24 cellular contexts compared by ENCODE assay signal in genomic region chr4:108555701-108556100, GRCh38.
"Had no signal": no experiment of that assay in that cellular context is flagged by ENCODE, and none has a peak within 500 bp of the region (broad histone marks: within the 10 kb centered on the region; RNA-seq: fewer than 3 reads in every experiment).

No MANE protein-coding gene starts in this region.

- H3K4me3 ChIP-seq: coronary artery, heart right ventricle, pancreas, thoracic aorta, transverse colon had no signal

- H3K9me3 ChIP-seq: pancreas, thoracic aorta, transverse colon had no signal

- H3K4me1 Mint-ChIP-seq: stimulated activated naive CD8-positive, alpha-beta T cell treated with anti-CD3 and anti-CD28 coated beads, Interleukin-15, amount 100 ng/mL, for 72 hours had no signal

- H3K36me3 ChIP-seq: heart right ventricle, pancreas, thoracic aorta, transverse colon had no signal

- H3K27me3 Mint-ChIP-seq: stimulated activated naive B cell treated with anti-CD40 and anti-IgM and Interleukin-4, amounts not matched to agents 10 μg/mL and 1 μg/mL and 100 μg/mL, for 72 hours; stimulated activated naive CD8-positive, alpha-beta T cell treated with anti-CD3 and anti-CD28 coated beads, Interleukin-15, amount 100 ng/mL, for 72 hours had no signal

- H3K4me1 ChIP-seq: pancreas, transverse colon had no signal

- DNase-seq: effector CD4-positive, alpha-beta T cell; endodermal cell; erythroblast; heart right ventricle; hypothalamus; kidney glomerular epithelial cell; mammary epithelial cell; natural killer cell; nucleus accumbens; pancreas; right cardiac atrium; stimulated activated CD4-positive, alpha-beta T cell treated with anti-CD3 and anti-CD28 coated beads, Interleukin-1b, Interleukin-23, amount 100 ng/mL, for 48 hours; stimulated activated CD4-positive, alpha-beta T cell treated with anti-CD3 and anti-CD28 coated beads, Interleukin-4, amount 100 ng/mL, for 4 hours; stimulated activated naive B cell treated with anti-CD40 and anti-IgM and Interleukin-4, amounts not matched to agents 10 μg/mL and 1 μg/mL and 100 μg/mL, for 72 hours; stimulated activated naive CD8-positive, alpha-beta T cell treated with anti-CD3 and anti-CD28 coated beads, Interleukin-15, amount 100 ng/mL, for 72 hours; substantia nigra; transverse colon had no signal

- H3K27me3 ChIP-seq: heart right ventricle, pancreas, transverse colon had no signal

- H3K27ac Mint-ChIP-seq: endodermal cell; natural killer cell; progenitor cell of endocrine pancreas; stimulated activated naive B cell treated with anti-CD40 and anti-IgM and Interleukin-4, amounts not matched to agents 10 μg/mL and 1 μg/mL and 100 μg/mL, for 72 hours had no signal

- FAIRE-seq: endothelial cell of umbilical vein, frontal cortex, islet of Langerhans, pancreas had no signal

- H3K9me3 Mint-ChIP-seq: endodermal cell, natural killer cell had no signal

- ATAC-seq: heart right ventricle; natural killer cell; pancreas; right cardiac atrium; stimulated activated naive CD8-positive, alpha-beta T cell treated with anti-CD3 and anti-CD28 coated beads, Interleukin-15, amount 100 ng/mL, for 72 hours had no signal

- H3K4me3 Mint-ChIP-seq: endodermal cell; natural killer cell; neural crest cell; stimulated activated naive B cell treated with anti-CD40 and anti-IgM and Interleukin-4, amounts not matched to agents 10 μg/mL and 1 μg/mL and 100 μg/mL, for 72 hours; stimulated activated naive CD8-positive, alpha-beta T cell treated with anti-CD3 and anti-CD28 coated beads, Interleukin-15, amount 100 ng/mL, for 72 hours had no signal

- H3K27ac ChIP-seq: coronary artery, heart right ventricle, pancreas, thoracic aorta, transverse colon had no signal
